In the genomic region with DNA sequence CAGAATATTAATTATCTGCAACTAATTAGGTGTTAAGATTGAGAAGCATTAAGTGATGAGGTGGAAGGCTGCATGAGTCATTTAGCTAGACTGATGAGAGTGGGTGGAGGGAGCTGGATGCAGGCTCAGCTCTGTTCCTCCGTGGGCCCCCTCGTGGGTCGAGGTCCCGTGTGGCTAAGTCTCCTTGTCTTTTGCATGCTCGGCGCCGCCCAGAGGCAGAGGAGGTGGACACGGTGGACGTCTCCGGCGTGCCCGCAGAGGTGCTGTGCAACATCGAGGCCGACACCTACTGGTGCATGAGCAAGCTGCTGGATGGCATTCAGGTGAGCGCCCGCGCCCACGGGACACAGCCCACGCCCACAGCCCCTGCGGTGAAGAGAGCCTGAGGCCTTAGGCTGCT, we compare ENCODE assay signal across 18 cellular contexts.
"Had no signal": no experiment of that assay in that cellular context is flagged by ENCODE, and none has a peak within 500 bp of the region (broad histone marks: within the 10 kb centered on the region; RNA-seq: fewer than 3 reads in every experiment).

No MANE protein-coding gene starts in this region.

- H3K27ac ChIP-seq: colonic mucosa, heart left ventricle, pancreas, tibial artery had no signal

- ATAC-seq: esophagus mucosa; heart left ventricle; mucosa of descending colon; pancreas; right cardiac atrium; stimulated activated effector memory CD8-positive, alpha-beta T cell treated with anti-CD3 and anti-CD28 coated beads, Interleukin-12 subunit alpha, Interleukin-12 subunit beta, amount 100 ng/mL, for 72 hours; stimulated activated naive CD8-positive, alpha-beta T cell treated with anti-CD3 and anti-CD28 coated beads, Interleukin-15, Interleukin-2, amounts not matched to agents 100 U/mL and 50 U/mL, for 24 hours had no signal

- H3K4me3 ChIP-seq: colonic mucosa, heart left ventricle, mucosa of descending colon, pancreas, tibial artery had no signal

- H3K9me3 ChIP-seq: colonic mucosa, heart left ventricle, mucosa of descending colon, pancreas, tibial artery had no signal

- H3K27me3 Mint-ChIP-seq: progenitor cell of endocrine pancreas had no signal

- H3K4me1 ChIP-seq: colonic mucosa, tibial artery had no signal

- DNase-seq: colonic mucosa; effector CD4-positive, alpha-beta T cell; hippocampal formation; kidney glomerular epithelial cell; mammary epithelial cell; mucosa of descending colon; natural killer cell; stimulated activated CD4-positive, alpha-beta T cell treated with anti-CD3 and anti-CD28 coated beads, Interleukin-4, amount 100 ng/mL, for 1 hour; stimulated activated CD8-positive, alpha-beta memory T cell treated with anti-CD3 and anti-CD28 coated beads, Interleukin-4, amount 100 ng/mL, for 48 hours; stimulated activated naive CD8-positive, alpha-beta T cell treated with anti-CD3 and anti-CD28 coated beads, Interleukin-15, Interleukin-2, amounts not matched to agents 100 U/mL and 50 U/mL, for 24 hours; tibial artery had no signal

- H3K27me3 ChIP-seq: colonic mucosa, heart left ventricle, pancreas, tibial artery had no signal

- H3K36me3 Mint-ChIP-seq: natural killer cell had no signal

- H3K27ac Mint-ChIP-seq: progenitor cell of endocrine pancreas; stimulated activated effector memory CD8-positive, alpha-beta T cell treated with anti-CD3 and anti-CD28 coated beads, Interleukin-12 subunit alpha, Interleukin-12 subunit beta, amount 100 ng/mL, for 72 hours had no signal

- H3K4me3 Mint-ChIP-seq: natural killer cell; neural crest cell; stimulated activated effector memory CD8-positive, alpha-beta T cell treated with anti-CD3 and anti-CD28 coated beads, Interleukin-12 subunit alpha, Interleukin-12 subunit beta, amount 100 ng/mL, for 72 hours had no signal

- H3K9me3 Mint-ChIP-seq: natural killer cell; stimulated activated effector memory CD8-positive, alpha-beta T cell treated with anti-CD3 and anti-CD28 coated beads, Interleukin-12 subunit alpha, Interleukin-12 subunit beta, amount 100 ng/mL, for 72 hours had no signal

- H3K36me3 ChIP-seq: colonic mucosa, pancreas had no signal
